ENCODE assay signal across 7 cellular contexts in the genomic region with DNA sequence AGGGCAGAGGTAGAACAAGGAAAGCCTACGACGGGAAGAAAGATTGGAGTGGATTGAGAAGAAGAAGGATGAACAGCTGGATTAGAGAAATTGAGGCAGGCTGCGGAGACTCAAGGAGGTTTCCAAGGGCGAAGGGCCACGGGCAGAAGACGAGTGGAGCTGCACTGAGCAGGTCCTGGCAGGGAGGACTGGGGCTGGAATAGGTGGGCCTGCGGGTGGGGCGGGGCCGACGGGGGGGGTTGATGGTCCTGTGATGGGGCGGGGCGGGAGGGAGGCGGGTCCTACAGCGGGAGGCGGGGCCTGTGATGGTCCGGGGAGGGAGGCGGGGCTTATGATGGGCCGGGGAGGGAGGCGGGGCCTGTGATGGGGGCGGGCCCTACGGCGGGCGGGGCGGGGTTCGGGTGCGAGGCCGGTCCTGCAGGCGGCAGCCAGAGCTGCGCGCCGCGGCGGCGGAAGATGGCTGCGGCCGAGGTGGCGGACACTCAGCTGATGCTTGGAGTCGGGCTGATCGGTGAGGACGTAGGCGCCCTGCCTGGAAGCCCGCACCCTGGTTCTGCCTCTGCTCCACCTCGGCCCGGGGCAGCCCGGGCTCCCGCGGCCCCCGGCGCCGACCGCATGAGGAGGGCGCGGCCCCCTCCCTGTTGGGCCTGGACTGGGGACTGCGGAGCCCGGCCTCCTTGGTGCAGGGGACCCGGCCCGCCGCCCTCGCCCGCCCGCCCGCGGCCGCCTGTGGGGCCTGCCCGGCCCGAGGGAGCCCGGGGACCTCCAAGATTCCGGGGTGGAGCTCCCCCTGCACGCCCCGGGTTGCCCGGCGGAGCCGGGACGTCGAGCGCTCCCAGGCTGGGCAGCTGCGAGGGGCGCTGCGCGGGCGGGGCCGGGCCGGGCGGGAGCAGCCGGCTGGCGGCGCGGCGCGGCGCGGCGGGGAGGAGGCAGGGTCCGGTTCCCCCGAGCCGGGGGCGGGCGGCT. TPM values are rescaled to one million over a fixed set of nuclear protein-coding genes. Genes with fewer than 3 reads are reported as not detected.
DNase-seq lines count a peak whose midpoint lies in the region; ATAC-seq and TF ChIP-seq lines count a peak whose summit lies in the region.

DENND10 (plus strand) TSS at position 427 of the 966 bp plus-strand sequence; CDS start at position 457, 30 bp downstream.

- peaks cover 9% of the 10 kb centered on the region for H3K36me3 Mint-ChIP-seq in WTC11

- H4K20me1 ChIP-seq in MM.1S (ENCODE audit: insufficient read depth, low read length) = no peaks in the 10 kb centered on the region
- peaks cover 14% of the 10 kb centered on the region for H4K20me1 ChIP-seq in smooth muscle cell (ENCODE audit: low read depth)

- DNase-seq in H7 (peak; percentile 100), MM.1S (peak; percentile 78), WTC11 (ENCODE audit: low spot score) (peak; percentile 84), cardiac fibroblast (ENCODE audit: low read depth in 2 of 2) (peak; percentile 83 to 91), inferior parietal cortex (ENCODE audit: extremely low spot score) (peak; percentile 69), smooth muscle cell (lab: John Stamatoyannopoulos, UW; ENCODE audit: unreplicated experiment) (peak; percentile 70)

- H3K9me2 ChIP-seq in MM.1S (replicated peaks; ENCODE audit: insufficient read depth, low read length) = no peaks in the 10 kb centered on the region

- H3F3A ChIP-seq in MM.1S (ENCODE audit: insufficient read depth, low read length) (peaks cover 3% of the 10 kb centered on the region), smooth muscle cell (ENCODE audit: low read depth) (peaks cover 5% of the 10 kb centered on the region)

- POLR2A ChIA-PET in WTC11 (lab: Charles Lee) = interaction anchor here (1.0 to 1.2 kb wide), 4 partner anchors 22 to 74 kb away, joined by 3 to 4 read pairs (median 3); partner anchors contain the start of genes EIF3A and NANOS1

- no peaks in the 10 kb centered on the region; the same call in 1 of the 2 replicates for H3K36me3 ChIP-seq in H7 (replicated peaks; ENCODE audit: control insufficient read depth, insufficient read depth, low read length)
- no peaks in the 10 kb centered on the region for H3K36me3 ChIP-seq in MM.1S (replicated peaks; ENCODE audit: insufficient read depth, low read length)
- no peaks in the 10 kb centered on the region for H3K36me3 ChIP-seq in smooth muscle cell (ENCODE audit: low read depth)

- H3K4me1 ChIP-seq in MM.1S (ENCODE audit: low read length) (0 out of 2 replicates have a peak, but pooled peaks cover 6% of the 10 kb centered on the region), smooth muscle cell (ENCODE audit: low read depth) (peaks cover 9% of the 10 kb centered on the region)

- H3K27ac Mint-ChIP-seq in WTC11 = peak within 1 kb of the TSS; percentile 15; the same call in 1 of the 2 replicates

- H3K79me2 ChIP-seq in MM.1S (ENCODE audit: low read length) (peaks cover 22% of the 10 kb centered on the region), smooth muscle cell (ENCODE audit: low read depth) (peaks cover 24% of the 10 kb centered on the region)

- TF ChIP-seq CTCF in GM12875 (IDR thresholded peaks at IDR 0.05; ENCODE audit: borderline replicate concordance, insufficient read depth, low read depth, low read length) = no peak
- TF ChIP-seq CTCF in MM.1S (IDR thresholded peaks at IDR 0.05; ENCODE audit: low read length) = no peak
- no peak for TF ChIP-seq CTCF in WTC11 (IDR thresholded peaks at IDR 0.05)
- TF ChIP-seq CTCF in cardiac fibroblast (IDR thresholded peaks at IDR 0.05; ENCODE audit: low read depth, low read length) = no peak
- TF ChIP-seq CTCF in smooth muscle cell (IDR thresholded peaks at IDR 0.05; ENCODE audit: borderline replicate concordance, insufficient read depth, poor library complexity, severe bottlenecking) = no peak

- H3K9me3 ChIP-seq in MM.1S (replicated peaks; ENCODE audit: insufficient read depth, low read length) (no peaks in the 10 kb centered on the region), smooth muscle cell (replicated peaks; ENCODE audit: low read depth) (no peaks in the 10 kb centered on the region)

- H3K27me3 Mint-ChIP-seq in WTC11 (ENCODE audit: low read depth) = peaks cover 3% of the 10 kb centered on the region; the same call in 1 of the 2 replicates

- no peak within 1 kb of the TSS for H3K27ac ChIP-seq in MM.1S (ENCODE audit: low read length)
- no peak within 1 kb of the TSS for H3K27ac ChIP-seq in smooth muscle cell (ENCODE audit: low read depth)

- ATAC-seq in WTC11 = peak; percentile 85

- 11% methylated on average over 21 of the region's 98 CpGs for WGBS in smooth muscle cell (ENCODE audit: low lambda C conversion rate)

- peak within 1 kb of the TSS; percentile 88 for H3K4me3 ChIP-seq in GM12875 (ENCODE audit: low read depth, low read length)
- H3K4me3 ChIP-seq in H7 (ENCODE audit: insufficient read depth, low read depth, low read length) = peak within 1 kb of the TSS; percentile 87
- peak within 1 kb of the TSS; percentile 72 for H3K4me3 ChIP-seq in MM.1S (ENCODE audit: low read length)
- H3K4me3 ChIP-seq in cardiac fibroblast (replicated peaks in 1 of 2; ENCODE audit: low read depth in 2 of 2, low read length in 2 of 2) = peak within 1 kb of the TSS; percentile 75 to 78
- peak within 1 kb of the TSS; percentile 87 for H3K4me3 ChIP-seq in smooth muscle cell

- H3K4me3 Mint-ChIP-seq in WTC11 = peak within 1 kb of the TSS; percentile 74

- H3K27me3 ChIP-seq in H7 (ENCODE audit: control insufficient read depth, insufficient read depth, low read length) (no peaks in the 10 kb centered on the region), MM.1S (replicated peaks; ENCODE audit: insufficient read depth, low read length) (no peaks in the 10 kb centered on the region), smooth muscle cell (ENCODE audit: low read depth) (no peaks in the 10 kb centered on the region)

- H2AFZ ChIP-seq in MM.1S (ENCODE audit: low read length) (peak within 1 kb of the TSS; percentile 49), smooth muscle cell (ENCODE audit: low read depth) (peak within 1 kb of the TSS; percentile 93)

- CTCF ChIA-PET in WTC11 (lab: Charles Lee) = interaction anchor here (0.6 to 2.3 kb wide), 5 partner anchors 19 to 444 kb away, joined by 3 to 9 read pairs (median 4); no protein-coding TSS in a partner anchor

- H3K9ac ChIP-seq in MM.1S (ENCODE audit: low read length) (peak within 1 kb of the TSS; percentile 64; the same call in 1 of the 2 replicates), smooth muscle cell (ENCODE audit: low read depth) (peak within 1 kb of the TSS; percentile 32)

- H3K4me2 ChIP-seq in MM.1S (ENCODE audit: low read depth, low read length) = peak within 1 kb of the TSS; percentile 96
- H3K4me2 ChIP-seq in smooth muscle cell = peak within 1 kb of the TSS; percentile 99

- H3K4me1 Mint-ChIP-seq in WTC11 = peaks cover 6% of the 10 kb centered on the region

- no peaks in the 10 kb centered on the region for H3K9me3 Mint-ChIP-seq in WTC11

TF ChIP-seq in WTC11, 78 proteins besides CTCF, POLR2A, EP300 and RAD21 (continues in another document):
- TF ChIP-seq RORB (CRISPR knock-in tag; IDR thresholded peaks at IDR 0.05) = no peak
- peak; percentile 49; the same call in 1 of the 2 replicates for TF ChIP-seq MYBL2 (CRISPR knock-in tag; IDR thresholded peaks at IDR 0.05)
- TF ChIP-seq USF1 (CRISPR knock-in tag; IDR thresholded peaks at IDR 0.05) = 0 out of 2 replicates have a peak, but pooled peaks have one; percentile 30
- TF ChIP-seq, protein P1, sequence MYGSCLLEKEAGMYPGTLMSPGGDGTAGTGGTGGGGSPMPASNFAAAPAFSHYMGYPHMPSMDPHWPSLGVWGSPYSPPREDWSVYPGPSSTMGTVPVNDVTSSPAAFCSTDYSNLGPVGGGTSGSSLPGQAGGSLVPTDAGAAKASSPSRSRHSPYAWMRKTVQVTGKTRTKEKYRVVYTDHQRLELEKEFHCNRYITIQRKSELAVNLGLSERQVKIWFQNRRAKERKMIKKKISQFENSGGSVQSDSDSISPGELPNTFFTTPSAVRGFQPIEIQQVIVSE (CRISPR knock-in tag; IDR thresholded peaks at IDR 0.05; ENCODE audit: borderline replicate concordance) = no peak
- TF ChIP-seq, protein P2, sequence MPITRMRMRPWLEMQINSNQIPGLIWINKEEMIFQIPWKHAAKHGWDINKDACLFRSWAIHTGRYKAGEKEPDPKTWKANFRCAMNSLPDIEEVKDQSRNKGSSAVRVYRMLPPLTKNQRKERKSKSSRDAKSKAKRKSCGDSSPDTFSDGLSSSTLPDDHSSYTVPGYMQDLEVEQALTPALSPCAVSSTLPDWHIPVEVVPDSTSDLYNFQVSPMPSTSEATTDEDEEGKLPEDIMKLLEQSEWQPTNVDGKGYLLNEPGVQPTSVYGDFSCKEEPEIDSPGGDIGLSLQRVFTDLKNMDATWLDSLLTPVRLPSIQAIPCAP (CRISPR knock-in tag; IDR thresholded peaks at IDR 0.05) = 0 out of 2 replicates have a peak, but pooled peaks have one; percentile 31
- TF ChIP-seq ZNF512 (CRISPR knock-in tag; IDR thresholded peaks at IDR 0.05; ENCODE audit: borderline replicate concordance) = no peak
- TF ChIP-seq CREM (CRISPR knock-in tag; IDR thresholded peaks at IDR 0.05) = no peak
- no peak for TF ChIP-seq NR3C1 (CRISPR knock-in tag; conservative IDR thresholded peaks at IDR 0.05; ENCODE audit: low read depth)
- no peak for TF ChIP-seq FOXP1 (CRISPR knock-in tag; IDR thresholded peaks at IDR 0.05; ENCODE audit: borderline replicate concordance)

RNA-seq across cellular contexts. Expression of gene DENND10, which starts in this region (rescaled TPM):
- total RNA-seq in H7 (2014; rRNA removed; shearing (Covaris generic)) = 77.1 and 82.6 TPM in 2 replicates
- total RNA-seq in WTC11 (2021) (58.7 to 60.6 TPM (median 59.0 TPM) in 3 replicates), smooth muscle cell (45.1 and 57.0 TPM in 2 replicates)
- 51.0 and 57.2 TPM in 2 replicates for polyA plus RNA-seq in smooth muscle cell
